ENCODE assay signal across 9 cellular contexts in genomic region chr6:18405477-18406293, GRCh38. TPM values are rescaled to one million over a fixed set of nuclear protein-coding genes. Genes with fewer than 3 reads are reported as not detected.
DNase-seq lines count a peak whose midpoint lies in the region; TF ChIP-seq lines count a peak whose summit lies in the region.
"Had no signal": no experiment of that assay in that cellular context is flagged by ENCODE, and none has a peak within 500 bp of the region (broad histone marks: within the 10 kb centered on the region; RNA-seq: fewer than 3 reads in every experiment).

No MANE protein-coding gene starts in this region.

- TF ChIP-seq CTCF in BJ (IDR thresholded peaks at IDR 0.05; ENCODE audit: insufficient read depth, low read depth, low read length) = no peak
- no peak for TF ChIP-seq CTCF in neutrophil (IDR thresholded peaks at IDR 0.05)
- TF ChIP-seq CTCF in coronary artery (IDR thresholded peaks at IDR 0.05) = no peak

- peak overlapping the region; percentile 71 for H3K27ac ChIP-seq in neutrophil
- no peak overlapping the region for H3K27ac ChIP-seq in coronary artery

- peak; percentile 98 for DNase-seq in BJ (ENCODE audit: low read depth)
- peak; percentile 98 for DNase-seq in M059J (ENCODE audit: low read depth)
- DNase-seq in dedifferentiated amniotic fluid mesenchymal stem cell (ENCODE audit: extremely low spot score) = peak; percentile 90
- DNase-seq in DMS153 treated with DMSO at 0.1 percent for 48 hours (lab: John Stamatoyannopoulos, UW; ENCODE audit: unreplicated experiment) = no peak
- DNase-seq in T-helper 9 cell = no peak
- no peak for DNase-seq in coronary artery (ENCODE audit: low spot score)
- DNase-seq in activated CD4-positive, CD25-positive, alpha-beta regulatory T cell treated with anti-CD3 and anti-CD28 coated beads, Interleukin-2, amount 50 U/mL, for 72 hours = no peak
- DNase-seq: activated naive CD4-positive, alpha-beta T cell treated with Interleukin-2 at 50 U/mL for 16 hours had no signal

- no peaks in the 10 kb centered on the region for H3K9me3 ChIP-seq in neutrophil

- peaks cover 79 to 89% of the 10 kb centered on the region in 2 experiments for H3K4me1 ChIP-seq in neutrophil (ENCODE audit: control insufficient read depth in 1 of 2, insufficient read depth in 1 of 2, low read depth in 1 of 2, low read length in 1 of 2)

- no peaks in the 10 kb centered on the region for H3K27me3 ChIP-seq in BJ (ENCODE audit: control insufficient read depth, insufficient read depth, low read length)
- H3K27me3 ChIP-seq in neutrophil = no peaks in the 10 kb centered on the region

- POLR2A ChIA-PET in BJ (lab: Charles Lee) = interaction anchor here (0.6 kb wide), 1 partner anchor 113 kb away, joined by 3 read pairs; no protein-coding TSS in a partner anchor

- H3K4me3 ChIP-seq in BJ (ENCODE audit: low read depth, low read length) (no peak overlapping the region), neutrophil (ENCODE audit: low read depth in 1 of 2, low read length in 1 of 2) (no peak overlapping the region), coronary artery (no peak overlapping the region)

- CTCF ChIA-PET in BJ (lab: Yijun Ruan, JAX) = no interaction called here

- H3K36me3 ChIP-seq in BJ (ENCODE audit: control insufficient read depth, insufficient read depth, low read length) = no peaks in the 10 kb centered on the region
- peaks cover 32% of the 10 kb centered on the region for H3K36me3 ChIP-seq in neutrophil

RNA-seq across cellular contexts. Expression of gene RNF144B, which starts 18.5 kb away (rescaled TPM):
- polyA plus RNA-seq in BJ (2011; rRNA removed) = 1.4 and 2.0 TPM in 2 replicates
- polyA minus RNA-seq in BJ (2011; rRNA and poly(A)+ RNA removed) = 3.9 and 4.6 TPM in 2 replicates
- 5.4 and 8.6 TPM in 2 replicates for total RNA-seq in M059J (2014; rRNA removed; shearing (Covaris generic))

Comparison
In these comparisons a context has a peak if more than half of its experiments do, and no peak if none do; other contexts are left out.
1. DNase-seq: peak in BJ (single experiment), M059J (single experiment) and dedifferentiated amniotic fluid mesenchymal stem cell (single experiment); none in DMS153 treated with DMSO at 0.1 percent for 48 hours (single experiment), T-helper 9 cell (single experiment), coronary artery (single experiment) and activated CD4-positive, CD25-positive, alpha-beta regulatory T cell treated with anti-CD3 and anti-CD28 coated beads, Interleukin-2, amount 50 U/mL, for 72 hours (single experiment).